In genomic region chr14:63544641-63545234, GRCh38 we compare ENCODE assay signal across 8 cellular contexts. TPM values are rescaled to one million over a fixed set of nuclear protein-coding genes. Genes with fewer than 3 reads are reported as not detected.
DNase-seq lines count a peak whose midpoint lies in the region; ATAC-seq and TF ChIP-seq lines count a peak whose summit lies in the region.

No MANE protein-coding gene starts in this region.

- H3K27ac ChIP-seq in coronary artery: no peak overlapping the region

- no peaks in the 10 kb centered on the region for H3K9me3 Mint-ChIP-seq in T-helper 2 cell treated with Interferon-gamma antibody and Interleukin-4, amounts not matched to agents 5 μg/mL and 100 μg/mL, for 36 hours
- no peaks in the 10 kb centered on the region for H3K9me3 Mint-ChIP-seq in osteocyte (ENCODE audit: unreplicated experiment)

- H3K4me1 Mint-ChIP-seq in T-helper 2 cell treated with Interferon-gamma antibody and Interleukin-4, amounts not matched to agents 5 μg/mL and 100 μg/mL, for 36 hours (ENCODE audit: low read depth): peaks cover 19% of the 10 kb centered on the region
- peaks cover 25% of the 10 kb centered on the region for H3K4me1 Mint-ChIP-seq in osteocyte (ENCODE audit: unreplicated experiment)

- H3K4me3 ChIP-seq in coronary artery: peak overlapping the region; percentile 95

- H3K27ac Mint-ChIP-seq in T-helper 2 cell treated with Interferon-gamma antibody and Interleukin-4, amounts not matched to agents 5 μg/mL and 100 μg/mL, for 36 hours: peak overlapping the region; percentile 4
- no peak overlapping the region for H3K27ac Mint-ChIP-seq in osteocyte (ENCODE audit: unreplicated experiment)

- H3K4me3 Mint-ChIP-seq in T-helper 2 cell treated with Interferon-gamma antibody and Interleukin-4, amounts not matched to agents 5 μg/mL and 100 μg/mL, for 36 hours: peak overlapping the region; percentile 98
- H3K4me3 Mint-ChIP-seq in osteocyte (ENCODE audit: unreplicated experiment): peak overlapping the region; percentile 94

- no peaks in the 10 kb centered on the region for H3K27me3 Mint-ChIP-seq in T-helper 2 cell treated with Interferon-gamma antibody and Interleukin-4, amounts not matched to agents 5 μg/mL and 100 μg/mL, for 36 hours (ENCODE audit: low read depth)
- H3K27me3 Mint-ChIP-seq in osteocyte (ENCODE audit: unreplicated experiment): no peaks in the 10 kb centered on the region

- no peak for TF ChIP-seq CTCF in coronary artery (IDR thresholded peaks at IDR 0.05)
- peak; percentile 64 for TF ChIP-seq CTCF in osteocyte (IDR thresholded peaks at IDR 0.05)

- DNase-seq in T-helper 2 cell treated with Interferon-gamma antibody and Interleukin-4, amounts not matched to agents 5 μg/mL and 100 μg/mL, for 36 hours (ENCODE audit: low spot score): no peak
- DNase-seq in T-helper 2 cell (no peak), NCI-H748 treated with DMSO at 0.1 percent for 48 hours (lab: John Stamatoyannopoulos, UW) (peak; percentile 26), coronary artery (ENCODE audit: low spot score) (no peak), osteocyte (ENCODE audit: extremely low spot score, unreplicated experiment) (no peak)

- peaks cover 10% of the 10 kb centered on the region for H3K36me3 Mint-ChIP-seq in T-helper 2 cell treated with Interferon-gamma antibody and Interleukin-4, amounts not matched to agents 5 μg/mL and 100 μg/mL, for 36 hours (ENCODE audit: low read depth)
- no peaks in the 10 kb centered on the region for H3K36me3 Mint-ChIP-seq in osteocyte (ENCODE audit: unreplicated experiment)

- ATAC-seq in GM19455 (IDR thresholded peaks at IDR 0.05; ENCODE audit: unreplicated experiment) (no peak), HG02610 (IDR thresholded peaks at IDR 0.05; ENCODE audit: unreplicated experiment) (no peak), GM21737 (IDR thresholded peaks at IDR 0.05; ENCODE audit: unreplicated experiment) (no peak)

RNA-seq across cellular contexts. Expression of gene PPP2R5E, which starts 1.6 kb away (rescaled TPM):
- total RNA-seq in osteocyte: 43.3 and 43.7 TPM in 2 replicates
